ENCODE assay signal across 26 cellular contexts in genomic region chr7:159227433-159227832, GRCh38.
A peak's percentile ranks its signal among the peaks of the same experiment; 100 is the strongest.
DNase-seq lines count a peak whose midpoint lies in the region; ATAC-seq, FAIRE-seq and TF ChIP-seq lines count a peak whose summit lies in the region.
"Had no signal": no experiment of that assay in that cellular context is flagged by ENCODE, and none has a peak within 500 bp of the region (broad histone marks: within the 10 kb centered on the region; RNA-seq: fewer than 3 reads in every experiment).

No MANE protein-coding gene starts in this region.

- H2AFZ ChIP-seq in SK-N-SH (ENCODE audit: low read depth), result no peak overlapping the region

- intact Hi-C loops in A673 (cut with micrococcal nuclease; ENCODE audit: unreplicated experiment), result no loop called here

- no peak for ATAC-seq in SK-N-SH treated with all-trans-retinoic acid at 6 μM for 48 hours
- ATAC-seq in activated T-cell treated with anti-CD3 and anti-CD28 coated beads, Interleukin-2, amount 50 U/mL, for 72 hours (replicated peaks in 1 of 2), result no peak
- ATAC-seq: A549; CD8-positive, alpha-beta T cell; HCT116; sciatic nerve; stimulated activated naive B cell treated with anti-CD40 and anti-IgM and Interleukin-4, amounts not matched to agents 10 μg/mL and 1 μg/mL and 100 μg/mL, for 72 hours had no signal

- no peak overlapping the region for H3K4me3 ChIP-seq in SK-N-SH (ENCODE audit: low read depth in 2 of 2, low read length in 1 of 2)
- H3K4me3 ChIP-seq in A673 (ENCODE audit: low read depth, low read length, poor library complexity, severe bottlenecking), result no peak overlapping the region
- H3K4me3 ChIP-seq: A549 had no signal

- no peaks in the 10 kb centered on the region for H3K4me1 Mint-ChIP-seq in activated T-cell treated with anti-CD3 and anti-CD28 coated beads, Interleukin-2, amount 50 U/mL, for 72 hours (ENCODE audit: low read depth)
- H3K4me1 Mint-ChIP-seq: B cell; stimulated activated naive B cell treated with anti-CD40 and anti-IgM and Interleukin-4, amounts not matched to agents 10 μg/mL and 1 μg/mL and 100 μg/mL, for 72 hours had no signal

- H3K9me3 ChIP-seq in SK-N-SH, result peaks cover 9% of the 10 kb centered on the region
- no peaks in the 10 kb centered on the region for H3K9me3 ChIP-seq in A673 (ENCODE audit: low read depth, low read length, poor library complexity, severe bottlenecking)
- H3K9me3 ChIP-seq: A549 had no signal

- H3F3A ChIP-seq in SK-N-SH (replicated peaks; ENCODE audit: insufficient read depth), result no peaks in the 10 kb centered on the region

- H3K9me2 ChIP-seq in SK-N-SH, result no peaks in the 10 kb centered on the region

- H3K27me3 ChIP-seq in SK-N-SH (ENCODE audit: insufficient read depth) (no peaks in the 10 kb centered on the region), A673 (replicated peaks; ENCODE audit: insufficient read depth, low read depth, low read length, poor library complexity) (peaks cover 47% of the 10 kb centered on the region)
- H3K27me3 ChIP-seq: brain microvascular endothelial cell had no signal

- no peak for FAIRE-seq in urothelium cell line (lab: Jason Lieb, UNC)
- FAIRE-seq: A549, G401.6, kidney had no signal

- H3K9ac ChIP-seq in SK-N-SH, result no peak overlapping the region

- H3K4me3 Mint-ChIP-seq in activated T-cell treated with anti-CD3 and anti-CD28 coated beads, Interleukin-2, amount 50 U/mL, for 72 hours, result no peak overlapping the region
- H3K4me3 Mint-ChIP-seq: activated naive CD4-positive, alpha-beta T cell treated with anti-CD3 and anti-CD28 coated beads for 36 hours; B cell; CD8-positive, alpha-beta T cell; neural crest cell; stimulated activated naive B cell treated with anti-CD40 and anti-IgM and Interleukin-4, amounts not matched to agents 10 μg/mL and 1 μg/mL and 100 μg/mL, for 72 hours had no signal

- CTCF ChIA-PET in SK-N-SH (lab: Yijun Ruan, JAX), result no interaction called here
- CTCF ChIA-PET in RWPE1 (lab: Yijun Ruan, JAX), result no interaction called here
- CTCF ChIA-PET in A673 (lab: Charles Lee), result no interaction called here

- H3K36me3 ChIP-seq in SK-N-SH (replicated peaks in 1 of 2; ENCODE audit: control insufficient read depth in 1 of 2, insufficient read depth in 2 of 2, low read length in 1 of 2) (no peaks in the 10 kb centered on the region), A673 (ENCODE audit: insufficient read depth, low read length, poor library complexity, severe bottlenecking) (no peaks in the 10 kb centered on the region)
- H3K36me3 ChIP-seq: brain microvascular endothelial cell had no signal

- H3K4me2 ChIP-seq in SK-N-SH, result no peak overlapping the region
- H3K4me2 ChIP-seq: A549 had no signal

- no peaks in the 10 kb centered on the region for H4K20me1 ChIP-seq in SK-N-SH (ENCODE audit: insufficient read depth)

- no TSS peak for BruUV-seq in A673 (replicated peaks; lab: Mats Ljungman, UMichigan)

- no peaks in the 10 kb centered on the region for H3K79me2 ChIP-seq in SK-N-SH (ENCODE audit: insufficient read depth)

- peaks cover 0 to 21% of the 10 kb centered on the region in 2 experiments; a peak in 2 of 4 replicates for H3K4me1 ChIP-seq in SK-N-SH (ENCODE audit: control insufficient read depth in 1 of 2, insufficient read depth in 2 of 2, low read depth in 1 of 2, low read length in 1 of 2)
- no peaks in the 10 kb centered on the region for H3K4me1 ChIP-seq in A673 (ENCODE audit: insufficient read depth, low read length, poor library complexity, severe bottlenecking)
- H3K4me1 ChIP-seq: A549 had no signal

- no peaks in the 10 kb centered on the region for H3K9me3 Mint-ChIP-seq in activated T-cell treated with anti-CD3 and anti-CD28 coated beads, Interleukin-2, amount 50 U/mL, for 72 hours
- H3K9me3 Mint-ChIP-seq: activated naive CD4-positive, alpha-beta T cell treated with anti-CD3 and anti-CD28 coated beads for 36 hours; CD8-positive, alpha-beta T cell; neural crest cell; stimulated activated naive B cell treated with anti-CD40 and anti-IgM and Interleukin-4, amounts not matched to agents 10 μg/mL and 1 μg/mL and 100 μg/mL, for 72 hours had no signal

- H3K36me3 Mint-ChIP-seq in activated T-cell treated with anti-CD3 and anti-CD28 coated beads, Interleukin-2, amount 50 U/mL, for 72 hours (ENCODE audit: insufficient read depth in 2 of 2), result no peaks in the 10 kb centered on the region
- H3K36me3 Mint-ChIP-seq: CD8-positive, alpha-beta T cell; stimulated activated naive B cell treated with anti-CD40 and anti-IgM and Interleukin-4, amounts not matched to agents 10 μg/mL and 1 μg/mL and 100 μg/mL, for 72 hours had no signal

- no peak for TF ChIP-seq CTCF in SK-N-SH (IDR thresholded peaks at IDR 0.05)
- TF ChIP-seq CTCF in RWPE1 (conservative IDR thresholded peaks at IDR 0.05; ENCODE audit: low read depth), result no peak
- no peak for TF ChIP-seq CTCF in A673 (conservative IDR thresholded peaks at IDR 0.05; ENCODE audit: low read depth, low read length)

- no peak overlapping the region for H3K27ac Mint-ChIP-seq in activated T-cell treated with anti-CD3 and anti-CD28 coated beads, Interleukin-2, amount 50 U/mL, for 72 hours
- H3K27ac Mint-ChIP-seq: activated naive CD4-positive, alpha-beta T cell treated with anti-CD3 and anti-CD28 coated beads for 36 hours; B cell; CD8-positive, alpha-beta T cell; stimulated activated naive B cell treated with anti-CD40 and anti-IgM and Interleukin-4, amounts not matched to agents 10 μg/mL and 1 μg/mL and 100 μg/mL, for 72 hours had no signal

- H3K27ac ChIP-seq in SK-N-SH (ENCODE audit: low read depth in 2 of 2, low read length in 1 of 2) (no peak overlapping the region), RWPE1 (no peak overlapping the region), A673 (ENCODE audit: low read depth, low read length, poor library complexity, severe bottlenecking) (no peak overlapping the region)
- H3K27ac ChIP-seq: A549, brain microvascular endothelial cell, VCaP had no signal

- no peaks in the 10 kb centered on the region for H3K27me3 Mint-ChIP-seq in activated T-cell treated with anti-CD3 and anti-CD28 coated beads, Interleukin-2, amount 50 U/mL, for 72 hours (ENCODE audit: low read depth)
- H3K27me3 Mint-ChIP-seq: B cell had no signal

- no peak for TF ChIP-seq RAD21 in SK-N-SH (IDR thresholded peaks at IDR 0.05; ENCODE audit: low read length)

- WGBS in SK-N-SH (ENCODE audit: low lambda C conversion rate), result 22% methylated on average over 5 of the region's 5 CpGs

- DNase-seq in SK-N-SH, result no peak
- DNase-seq in RWPE1 (ENCODE audit: low spot score), result peak; percentile 34
- peak; percentile 50 for DNase-seq in kidney tubule cell (ENCODE audit: low spot score)
- peak; percentile 18 for DNase-seq in urothelium cell line (ENCODE audit: low spot score)
- no peak for DNase-seq in A673 (ENCODE audit: low spot score)
- no peak for DNase-seq in effector CD8-positive, alpha-beta T cell (lab: John Stamatoyannopoulos, UW)
- DNase-seq in activated T-cell treated with anti-CD3 and anti-CD28 coated beads, Interleukin-2, amount 50 U/mL, for 72 hours, result no peak
- DNase-seq: activated CD4-positive, alpha-beta T cell treated with anti-CD3 and anti-CD28 coated beads for 4 hours; activated naive CD4-positive, alpha-beta T cell treated with anti-CD3 and anti-CD28 coated beads for 36 hours; activated T-cell treated with anti-CD3 and anti-CD28 coated beads, Interleukin-2, amount 50 U/mL, for 48 hours; brain microvascular endothelial cell; CD8-positive, alpha-beta T cell; DMS53; kidney; NCI-H1436; NCI-H446 treated with DMSO at 0.1 percent for 48 hours; posterior cingulate gyrus; stimulated activated naive B cell treated with anti-CD40 and anti-IgM and Interleukin-4, amounts not matched to agents 10 μg/mL and 1 μg/mL and 100 μg/mL, for 72 hours had no signal

- TF ChIP-seq EP300 in SK-N-SH (IDR thresholded peaks at IDR 0.05; ENCODE audit: borderline replicate concordance in 1 of 2, low read depth in 1 of 2, low read length in 1 of 2), result no peak

- POLR2A ChIA-PET in SK-N-SH (lab: Yijun Ruan, JAX) (no interaction called here), RWPE1 (lab: Yijun Ruan, JAX; ENCODE audit: low non-redundant PET) (no interaction called here), A673 (lab: Charles Lee; ENCODE audit: low non-redundant PET) (no interaction called here)

TF ChIP-seq in SK-N-SH treated with all-trans-retinoic acid at 6 μM for 48 hours, 23 proteins besides CTCF, POLR2A, EP300 and RAD21:
- peak; percentile 25; the same call in 1 of the 2 replicates for TF ChIP-seq ISL1 (CRISPR knock-in tag; IDR thresholded peaks at IDR 0.05)
- TF ChIP-seq ZFP3 (CRISPR knock-in tag; IDR thresholded peaks at IDR 0.05), result peak; percentile 49; the same call in 1 of the 2 replicates
- TF ChIP-seq PPARA (CRISPR knock-in tag; IDR thresholded peaks at IDR 0.05; ENCODE audit: borderline replicate concordance), result no peak
- TF ChIP-seq TCF4 (CRISPR knock-in tag; IDR thresholded peaks at IDR 0.05; ENCODE audit: borderline replicate concordance), result no peak

TF ChIP-seq in SK-N-SH, 30 proteins besides CTCF, POLR2A, EP300 and RAD21 (continues in another document):
- TF ChIP-seq RFX5 (IDR thresholded peaks at IDR 0.05; ENCODE audit: low read length), result no peak
- no peak for TF ChIP-seq REST (IDR thresholded peaks at IDR 0.05; ENCODE audit: low read depth, low read length)
- no peak for TF ChIP-seq SIN3A (IDR thresholded peaks at IDR 0.05; ENCODE audit: borderline replicate concordance, low read depth, low read length)
- TF ChIP-seq MEF2A (IDR thresholded peaks at IDR 0.05; ENCODE audit: borderline replicate concordance, low read depth), result no peak

Comparison
In these comparisons a context has a peak if more than half of its experiments do, and no peak if none do; other contexts are left out.
1. DNase-seq: peak in RWPE1 (single experiment), kidney tubule cell (single experiment) and urothelium cell line (single experiment); none in SK-N-SH (single experiment), A673 (single experiment), effector CD8-positive, alpha-beta T cell (single experiment) and activated T-cell treated with anti-CD3 and anti-CD28 coated beads, Interleukin-2, amount 50 U/mL, for 72 hours (0 of 2).